1 cellular context compared by ENCODE assay signal in genomic region chr11:17730608-17731462, GRCh38.
TF ChIP-seq lines count a peak whose summit lies in the region.

No MANE protein-coding gene starts in this region.

TF ChIP-seq in SK-N-SH, 30 proteins besides CTCF, POLR2A, EP300 and RAD21 (continued from another document):
- TF ChIP-seq MAX (IDR thresholded peaks at IDR 0.05; ENCODE audit: low read depth) (no peak), TEAD4 (IDR thresholded peaks at IDR 0.05; ENCODE audit: borderline replicate concordance, insufficient read depth) (no peak), POLR2AphosphoS5 (IDR thresholded peaks at IDR 0.05; ENCODE audit: low read depth, low read length) (no peak), GATA2 (CRISPR knock-in tag; IDR thresholded peaks at IDR 0.05) (no peak), YY1 (IDR thresholded peaks at IDR 0.05; ENCODE audit: low read depth) (peak; percentile 37; the same call in 1 of the 2 replicates), MEF2A (IDR thresholded peaks at IDR 0.05; ENCODE audit: borderline replicate concordance, low read depth) (no peak), EZH2phosphoT487 (IDR thresholded peaks at IDR 0.05; ENCODE audit: borderline replicate concordance, low read depth) (no peak), RFX5 (IDR thresholded peaks at IDR 0.05; ENCODE audit: low read length) (no peak), NFIC (IDR thresholded peaks at IDR 0.05; ENCODE audit: borderline replicate concordance) (peak; percentile 69)
- TF ChIP-seq, protein P1, sequence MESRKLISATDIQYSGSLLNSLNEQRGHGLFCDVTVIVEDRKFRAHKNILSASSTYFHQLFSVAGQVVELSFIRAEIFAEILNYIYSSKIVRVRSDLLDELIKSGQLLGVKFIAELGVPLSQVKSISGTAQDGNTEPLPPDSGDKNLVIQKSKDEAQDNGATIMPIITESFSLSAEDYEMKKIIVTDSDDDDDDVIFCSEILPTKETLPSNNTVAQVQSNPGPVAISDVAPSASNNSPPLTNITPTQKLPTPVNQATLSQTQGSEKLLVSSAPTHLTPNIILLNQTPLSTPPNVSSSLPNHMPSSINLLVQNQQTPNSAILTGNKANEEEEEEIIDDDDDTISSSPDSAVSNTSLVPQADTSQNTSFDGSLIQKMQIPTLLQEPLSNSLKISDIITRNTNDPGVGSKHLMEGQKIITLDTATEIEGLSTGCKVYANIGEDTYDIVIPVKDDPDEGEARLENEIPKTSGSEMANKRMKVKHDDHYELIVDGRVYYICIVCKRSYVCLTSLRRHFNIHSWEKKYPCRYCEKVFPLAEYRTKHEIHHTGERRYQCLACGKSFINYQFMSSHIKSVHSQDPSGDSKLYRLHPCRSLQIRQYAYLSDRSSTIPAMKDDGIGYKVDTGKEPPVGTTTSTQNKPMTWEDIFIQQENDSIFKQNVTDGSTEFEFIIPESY (IDR thresholded peaks at IDR 0.05; ENCODE audit: borderline replicate concordance, low read depth) = no peak
- TF ChIP-seq, protein P2, sequence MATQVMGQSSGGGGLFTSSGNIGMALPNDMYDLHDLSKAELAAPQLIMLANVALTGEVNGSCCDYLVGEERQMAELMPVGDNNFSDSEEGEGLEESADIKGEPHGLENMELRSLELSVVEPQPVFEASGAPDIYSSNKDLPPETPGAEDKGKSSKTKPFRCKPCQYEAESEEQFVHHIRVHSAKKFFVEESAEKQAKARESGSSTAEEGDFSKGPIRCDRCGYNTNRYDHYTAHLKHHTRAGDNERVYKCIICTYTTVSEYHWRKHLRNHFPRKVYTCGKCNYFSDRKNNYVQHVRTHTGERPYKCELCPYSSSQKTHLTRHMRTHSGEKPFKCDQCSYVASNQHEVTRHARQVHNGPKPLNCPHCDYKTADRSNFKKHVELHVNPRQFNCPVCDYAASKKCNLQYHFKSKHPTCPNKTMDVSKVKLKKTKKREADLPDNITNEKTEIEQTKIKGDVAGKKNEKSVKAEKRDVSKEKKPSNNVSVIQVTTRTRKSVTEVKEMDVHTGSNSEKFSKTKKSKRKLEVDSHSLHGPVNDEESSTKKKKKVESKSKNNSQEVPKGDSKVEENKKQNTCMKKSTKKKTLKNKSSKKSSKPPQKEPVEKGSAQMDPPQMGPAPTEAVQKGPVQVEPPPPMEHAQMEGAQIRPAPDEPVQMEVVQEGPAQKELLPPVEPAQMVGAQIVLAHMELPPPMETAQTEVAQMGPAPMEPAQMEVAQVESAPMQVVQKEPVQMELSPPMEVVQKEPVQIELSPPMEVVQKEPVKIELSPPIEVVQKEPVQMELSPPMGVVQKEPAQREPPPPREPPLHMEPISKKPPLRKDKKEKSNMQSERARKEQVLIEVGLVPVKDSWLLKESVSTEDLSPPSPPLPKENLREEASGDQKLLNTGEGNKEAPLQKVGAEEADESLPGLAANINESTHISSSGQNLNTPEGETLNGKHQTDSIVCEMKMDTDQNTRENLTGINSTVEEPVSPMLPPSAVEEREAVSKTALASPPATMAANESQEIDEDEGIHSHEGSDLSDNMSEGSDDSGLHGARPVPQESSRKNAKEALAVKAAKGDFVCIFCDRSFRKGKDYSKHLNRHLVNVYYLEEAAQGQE (IDR thresholded peaks at IDR 0.05; ENCODE audit: low read depth, low read length) = peak; percentile 39; the same call in 1 of the 2 replicates
